ENCODE assay signal across 8 cellular contexts in genomic region chr9:32525506-32525905, GRCh38. TPM values are rescaled to one million over a fixed set of nuclear protein-coding genes. Genes with fewer than 3 reads are reported as not detected.
DNase-seq lines count a peak whose midpoint lies in the region; ATAC-seq and TF ChIP-seq lines count a peak whose summit lies in the region.

No MANE protein-coding gene starts in this region.

- CTCF ChIA-PET in activated CD4-positive, alpha-beta memory T cell treated with anti-CD3 and anti-CD28 coated beads for 36 hours (lab: Charles Lee), result interaction anchor here (0.6 to 2.9 kb wide), 10 partner anchors 9 to 146 kb away, joined by 3 to 37 read pairs (median 4); partner anchors contain the start of genes ACO1 and NDUFB6

- peak overlapping the region; percentile 78 for H3K27ac ChIP-seq in cardiac muscle cell
- H3K27ac ChIP-seq in psoas muscle, result peak overlapping the region; percentile 64

- no peaks in the 10 kb centered on the region for H3K27me3 ChIP-seq in cardiac muscle cell
- H3K27me3 ChIP-seq in psoas muscle (ENCODE audit: insufficient read depth in 3 of 3, low read length in 2 of 3), result no peaks in the 10 kb centered on the region

- no peak for DNase-seq in T-helper 2 cell treated with Interferon-gamma antibody and Interleukin-4, amounts not matched to agents 5 μg/mL and 100 μg/mL, for 36 hours (ENCODE audit: low spot score)
- DNase-seq in T-helper 2 cell (no peak), cardiac muscle cell (ENCODE audit: low read depth in 1 of 2, low spot score in 1 of 2) (peak in 1 of 2 donors; percentile 9), psoas muscle (no peak), midbrain (lab: John Stamatoyannopoulos, UW) (no peak)
- no peak for DNase-seq in activated CD4-positive, alpha-beta memory T cell treated with anti-CD3 and anti-CD28 coated beads for 36 hours

- peak overlapping the region; percentile 89 for H3K27ac Mint-ChIP-seq in T-helper 2 cell treated with Interferon-gamma antibody and Interleukin-4, amounts not matched to agents 5 μg/mL and 100 μg/mL, for 36 hours
- peak overlapping the region; percentile 81 for H3K27ac Mint-ChIP-seq in activated CD4-positive, alpha-beta memory T cell treated with anti-CD3 and anti-CD28 coated beads for 36 hours

- intact Hi-C loops in activated CD4-positive, alpha-beta memory T cell treated with anti-CD3 and anti-CD28 coated beads for 36 hours (cut with micrococcal nuclease), result no loop called here
- intact Hi-C loops in psoas muscle (cut with DNase I), result loop anchor here in 1 of 2 donors (5.0 kb wide), 1 partner anchor 143 kb away; the partner anchor contains the start of gene ACO1

- TF ChIP-seq CTCF in cardiac muscle cell (IDR thresholded peaks at IDR 0.05; ENCODE audit: low read depth, low read length), result no peak
- no peak for TF ChIP-seq CTCF in psoas muscle (IDR thresholded peaks at IDR 0.05)

- H3K4me1 Mint-ChIP-seq in T-helper 2 cell treated with Interferon-gamma antibody and Interleukin-4, amounts not matched to agents 5 μg/mL and 100 μg/mL, for 36 hours (ENCODE audit: low read depth), result peaks cover 29% of the 10 kb centered on the region
- H3K4me1 Mint-ChIP-seq in activated CD4-positive, alpha-beta memory T cell treated with anti-CD3 and anti-CD28 coated beads for 36 hours (ENCODE audit: low read depth), result peaks cover 43% of the 10 kb centered on the region

- peaks cover 33% of the 10 kb centered on the region for H3K36me3 Mint-ChIP-seq in T-helper 2 cell treated with Interferon-gamma antibody and Interleukin-4, amounts not matched to agents 5 μg/mL and 100 μg/mL, for 36 hours (ENCODE audit: low read depth)
- peaks cover 25% of the 10 kb centered on the region for H3K36me3 Mint-ChIP-seq in activated CD4-positive, alpha-beta memory T cell treated with anti-CD3 and anti-CD28 coated beads for 36 hours

- H3K27me3 Mint-ChIP-seq in T-helper 2 cell treated with Interferon-gamma antibody and Interleukin-4, amounts not matched to agents 5 μg/mL and 100 μg/mL, for 36 hours (ENCODE audit: low read depth), result no peaks in the 10 kb centered on the region
- no peaks in the 10 kb centered on the region for H3K27me3 Mint-ChIP-seq in activated CD4-positive, alpha-beta memory T cell treated with anti-CD3 and anti-CD28 coated beads for 36 hours

- no peaks in the 10 kb centered on the region for H3K36me3 ChIP-seq in cardiac muscle cell
- no peaks in the 10 kb centered on the region for H3K36me3 ChIP-seq in psoas muscle (ENCODE audit: insufficient read depth in 1 of 2, low read depth in 1 of 2)

- peak overlapping the region; percentile 92 for H3K4me3 Mint-ChIP-seq in T-helper 2 cell treated with Interferon-gamma antibody and Interleukin-4, amounts not matched to agents 5 μg/mL and 100 μg/mL, for 36 hours
- peak overlapping the region; percentile 82 for H3K4me3 Mint-ChIP-seq in activated CD4-positive, alpha-beta memory T cell treated with anti-CD3 and anti-CD28 coated beads for 36 hours

- H3K9me3 ChIP-seq in cardiac muscle cell (ENCODE audit: low read depth) (no peaks in the 10 kb centered on the region), psoas muscle (no peaks in the 10 kb centered on the region)

- H3K4me3 ChIP-seq in cardiac muscle cell, result peak overlapping the region; percentile 79
- H3K4me3 ChIP-seq in psoas muscle, result peak overlapping the region; percentile 72

- WGBS in psoas muscle, 3 donors, result 7 to 15% (median 8%) methylated on average over 7 of the region's 7 CpGs

- POLR2A ChIA-PET in activated CD4-positive, alpha-beta memory T cell treated with anti-CD3 and anti-CD28 coated beads for 36 hours (lab: Charles Lee), result interaction anchor here (0.6 to 2.1 kb wide), 3 partner anchors 26 to 146 kb away, joined by 3 to 31 read pairs (median 6); partner anchors contain the start of genes NDUFB6, SMIM27 and TOPORS

- ATAC-seq in HG03442 (IDR thresholded peaks at IDR 0.05; ENCODE audit: unreplicated experiment), result peak; percentile 20
- ATAC-seq in psoas muscle, result peak in 3 of 4 donors; percentile 16 to 39 (median 37)
- no peak for ATAC-seq in HG03097 (IDR thresholded peaks at IDR 0.05; ENCODE audit: low FRiP score, unreplicated experiment)

- H3K9me3 Mint-ChIP-seq in T-helper 2 cell treated with Interferon-gamma antibody and Interleukin-4, amounts not matched to agents 5 μg/mL and 100 μg/mL, for 36 hours, result peaks cover 5% of the 10 kb centered on the region
- H3K9me3 Mint-ChIP-seq in activated CD4-positive, alpha-beta memory T cell treated with anti-CD3 and anti-CD28 coated beads for 36 hours, result peaks cover 12% of the 10 kb centered on the region

- H3K4me1 ChIP-seq in cardiac muscle cell (ENCODE audit: low read depth) (peaks cover 4% of the 10 kb centered on the region), psoas muscle (peaks cover 21% of the 10 kb centered on the region)

RNA-seq across cellular contexts. Expression of gene RIGI, which starts 0.5 kb away (rescaled TPM):
- total RNA-seq in activated CD4-positive, alpha-beta memory T cell treated with anti-CD3 and anti-CD28 coated beads for 36 hours, result 10 to 100 TPM; 10.6 to 11.7 TPM
- total RNA-seq in cardiac muscle cell (3.1 and 3.4 TPM in 2 replicates), psoas muscle (1 to 10 TPM; 3.3 to 4.4 (median 3.7) TPM)
- polyA plus RNA-seq in cardiac muscle cell (2.6 and 4.6 TPM in 2 replicates), psoas muscle (1 to 10 TPM; 1.3 to 5.4 (median 1.4) TPM)

RNA-seq across cellular contexts. Expression of gene SMIM27, which starts 26.6 kb away (rescaled TPM):
- total RNA-seq in activated CD4-positive, alpha-beta memory T cell treated with anti-CD3 and anti-CD28 coated beads for 36 hours, result 10 to 100 TPM; 18.5 to 19.5 TPM
- 6.5 and 11.2 TPM in 2 replicates for total RNA-seq in cardiac muscle cell
- 47.1 and 65.3 TPM in 2 replicates for polyA plus RNA-seq in cardiac muscle cell
- 10 to 100 TPM; 11.7 to 21.6 (median 16.1) TPM for total RNA-seq in psoas muscle
- 1 to 10 TPM; 4.5 to 9.3 (median 8.5) TPM for polyA plus RNA-seq in psoas muscle

RNA-seq across cellular contexts. Expression of gene TOPORS, which starts 26.9 kb away (rescaled TPM):
- 10 to 100 TPM; 14.8 to 15.4 TPM for total RNA-seq in activated CD4-positive, alpha-beta memory T cell treated with anti-CD3 and anti-CD28 coated beads for 36 hours
- total RNA-seq in cardiac muscle cell (14.1 and 17.1 TPM in 2 replicates), psoas muscle (10 to 100 TPM in 2 of 4 donors, 1 to 10 TPM in 2; 7.2 to 12.1 (median 9.1) TPM)
- polyA plus RNA-seq in cardiac muscle cell (18.5 and 18.6 TPM in 2 replicates), psoas muscle (1 to 10 TPM; 6.2 to 9.8 (median 7.0) TPM)

RNA-seq across cellular contexts. Expression of gene NDUFB6, which starts 47.5 kb away (rescaled TPM):
- total RNA-seq in activated CD4-positive, alpha-beta memory T cell treated with anti-CD3 and anti-CD28 coated beads for 36 hours, result 10 to 100 TPM; 75.7 to 77.1 TPM
- 50.3 and 97.5 TPM in 2 replicates for total RNA-seq in cardiac muscle cell
- polyA plus RNA-seq in cardiac muscle cell, result 169 and 251 TPM in 2 replicates
- total RNA-seq in psoas muscle, result 10 to 100 TPM; 59.6 to 75.4 (median 64.3) TPM
- polyA plus RNA-seq in psoas muscle, result 10 to 100 TPM; 81.3 to 90.8 (median 88.5) TPM
